ENCODE assay signal across 8 cellular contexts in genomic region chr2:135913726-135914365, GRCh38. TPM values are rescaled to one million over a fixed set of nuclear protein-coding genes. Genes with fewer than 3 reads are reported as not detected.
DNase-seq lines count a peak whose midpoint lies in the region; FAIRE-seq and TF ChIP-seq lines count a peak whose summit lies in the region.

No MANE protein-coding gene starts in this region.

- H3K4me3 Mint-ChIP-seq in nephron = no peak overlapping the region

- H3K9ac ChIP-seq in Karpas-422 (ENCODE audit: low read length) = no peak overlapping the region

- no peaks in the 10 kb centered on the region for H3K4me1 Mint-ChIP-seq in nephron

- H3K79me2 ChIP-seq in Karpas-422 (ENCODE audit: low read length) = 0 out of 2 replicates have a peak, but pooled peaks cover 2% of the 10 kb centered on the region

- H3K4me2 ChIP-seq in Karpas-422 (ENCODE audit: low read depth, low read length, poor library complexity, severe bottlenecking) = peak overlapping the region; percentile 16

- H3K9me3 Mint-ChIP-seq in nephron = no peaks in the 10 kb centered on the region

- peaks cover 49% of the 10 kb centered on the region for H3K36me3 ChIP-seq in Karpas-422 (ENCODE audit: insufficient read depth, low read length)

- DNase-seq in activated T-cell treated with anti-CD3 and anti-CD28 coated beads for 4 hours (peak; percentile 42), Karpas-422 (peak; percentile 88), T follicular helper cell (ENCODE audit: low read depth) (peak; percentile 20), H54 (ENCODE audit: insufficient read length, low spot score) (no peak), GM19240 (ENCODE audit: insufficient read length, low spot score) (no peak)
- DNase-seq in activated T-cell treated with anti-CD3 and anti-CD28 coated beads, Interleukin-2, amount 50 U/mL, for 48 hours = no peak
- DNase-seq in effector CD4-positive, alpha-beta T cell = peak; percentile 50

- no peak for TF ChIP-seq POLR2A in H54 (IDR thresholded peaks at IDR 0.05; ENCODE audit: low read depth, low read length)

- peak overlapping the region; percentile 45 for H3K27ac ChIP-seq in Karpas-422 (ENCODE audit: low read length)

- no peaks in the 10 kb centered on the region for H4K20me1 ChIP-seq in Karpas-422 (ENCODE audit: insufficient read depth, low read depth, low read length)

- H3K4me1 ChIP-seq in Karpas-422 (ENCODE audit: low read length) = peaks cover 24% of the 10 kb centered on the region

- H3K9me2 ChIP-seq in Karpas-422 (replicated peaks; ENCODE audit: insufficient read depth, low read length) = no peaks in the 10 kb centered on the region

- no peaks in the 10 kb centered on the region for H3K27me3 Mint-ChIP-seq in nephron (ENCODE audit: low read depth)

- no peaks in the 10 kb centered on the region for H3K9me3 ChIP-seq in Karpas-422 (ENCODE audit: low read length)

- H3K27ac Mint-ChIP-seq in nephron = no peak overlapping the region

- no peak overlapping the region for H2AFZ ChIP-seq in Karpas-422 (ENCODE audit: low read length)

- FAIRE-seq in H54 (lab: Jason Lieb, UNC) = no peak

- H3K36me3 Mint-ChIP-seq in nephron (ENCODE audit: low read depth) = peaks cover 38% of the 10 kb centered on the region

- H3K27me3 ChIP-seq in Karpas-422 (ENCODE audit: low read length) = no peaks in the 10 kb centered on the region

- peak; percentile 74 to 89 (median 81) for TF ChIP-seq CTCF in nephron (IDR thresholded peaks at IDR 0.05; ENCODE audit: unreplicated experiment in 3 of 3)

- no peak overlapping the region for H3K4me3 ChIP-seq in Karpas-422 (ENCODE audit: low read length)

RNA-seq across cellular contexts. Expression of gene MCM6, which starts 37.6 kb away (rescaled TPM):
- total RNA-seq in Karpas-422 (2014; rRNA removed; shearing (Covaris generic); ENCODE audit: low replicate concordance) = 35.4 and 48.3 TPM in 2 replicates

Comparison
In these comparisons a context has a peak if more than half of its experiments do, and no peak if none do; other contexts are left out.
1. DNase-seq: peak in activated T-cell treated with anti-CD3 and anti-CD28 coated beads for 4 hours (single experiment), Karpas-422 (single experiment), T follicular helper cell (single experiment) and effector CD4-positive, alpha-beta T cell (single experiment); none in activated T-cell treated with anti-CD3 and anti-CD28 coated beads, Interleukin-2, amount 50 U/mL, for 48 hours (0 of 2), H54 (single experiment) and GM19240 (single experiment).